In the genomic region with DNA sequence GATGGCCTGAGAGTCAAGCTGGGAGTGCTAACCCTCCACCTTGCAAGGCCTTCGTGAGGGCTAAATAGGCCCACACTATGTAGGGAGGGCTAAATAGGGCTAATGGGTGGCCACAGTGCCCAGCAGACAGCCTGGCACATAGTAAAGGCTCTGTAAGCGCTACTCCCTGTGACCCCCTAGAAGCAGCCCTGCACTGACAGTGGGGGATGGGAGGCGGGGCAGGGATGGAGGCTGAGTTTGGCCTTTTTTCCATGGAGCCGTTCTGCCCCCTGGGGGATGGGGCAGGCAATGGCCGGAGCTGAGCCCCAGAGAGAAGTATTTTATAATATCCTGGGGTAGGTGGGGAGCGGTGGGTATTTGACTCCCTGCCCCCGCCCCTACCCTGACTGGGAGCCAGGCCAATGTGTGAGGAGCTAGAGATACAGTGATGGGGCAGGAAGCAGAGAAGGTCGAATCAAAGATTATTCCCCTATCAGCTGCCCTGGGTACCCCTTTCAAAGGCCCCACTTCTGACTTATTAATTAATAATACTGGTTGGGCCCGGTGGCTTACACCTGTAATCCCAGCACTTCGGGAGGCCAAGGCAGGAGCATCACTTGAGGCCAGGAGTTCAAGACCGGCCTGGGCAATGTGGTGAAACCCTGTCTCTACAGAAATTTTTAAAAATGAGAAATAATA, we compare ENCODE assay signal across 8 cellular contexts. TPM values are rescaled to one million over a fixed set of nuclear protein-coding genes. Genes with fewer than 3 reads are reported as not detected.
A peak's percentile ranks its signal among the peaks of the same experiment; 100 is the strongest.
DNase-seq lines count a peak whose midpoint lies in the region; ATAC-seq lines count a peak whose summit lies in the region.

No MANE protein-coding gene starts in this region.

- ATAC-seq in Right ventricle myocardium superior (ENCODE audit: poor library complexity): peak; percentile 87
- ATAC-seq in HG02571 (IDR thresholded peaks at IDR 0.05; ENCODE audit: unreplicated experiment): no peak

- DNase-seq in NCI-H2227 (lab: John Stamatoyannopoulos, UW; ENCODE audit: unreplicated experiment) (peak; percentile 56), NCI-H2227 treated with DMSO at 0.1 percent for 48 hours (lab: John Stamatoyannopoulos, UW) (no peak), MV-4-11 (lab: John Stamatoyannopoulos, UW) (peak; percentile 10), activated T-cell treated with anti-CD3 and anti-CD28 coated beads for 48 hours (ENCODE audit: low read depth) (peak; percentile 32), Right ventricle myocardium superior (peak; percentile 56), retina (peak; percentile 75), NCI-H510A treated with DMSO at 0.1 percent for 48 hours (lab: John Stamatoyannopoulos, UW) (no peak)

- intact Hi-C loops in Right ventricle myocardium superior (cut with DNase I): loop anchor here (5.0 kb wide), 1 partner anchor 253 kb away; no protein-coding TSS in a partner anchor

RNA-seq across cellular contexts. Expression of gene LACTBL1, which starts 42.3 kb away (rescaled TPM):
- total RNA-seq in Right ventricle myocardium superior: not detected

Comparison
In these comparisons a context has a peak if more than half of its experiments do, and no peak if none do; other contexts are left out.
1. DNase-seq: peak in NCI-H2227 (single experiment), MV-4-11 (single experiment), activated T-cell treated with anti-CD3 and anti-CD28 coated beads for 48 hours (single experiment), Right ventricle myocardium superior (single experiment) and retina (single experiment); none in NCI-H2227 treated with DMSO at 0.1 percent for 48 hours (single experiment) and NCI-H510A treated with DMSO at 0.1 percent for 48 hours (single experiment).